ENCODE assay signal across 8 cellular contexts in genomic region chr1:147539122-147539575, GRCh38. TPM values are rescaled to one million over a fixed set of nuclear protein-coding genes. Genes with fewer than 3 reads are reported as not detected.
DNase-seq lines count a peak whose midpoint lies in the region; ATAC-seq, FAIRE-seq and TF ChIP-seq lines count a peak whose summit lies in the region.

No MANE protein-coding gene starts in this region.

- peak; percentile 32; the same call in 1 of the 3 replicates for ATAC-seq in GM12878
- ATAC-seq in mucosa of descending colon = peak; percentile 28
- ATAC-seq in GM21737 (IDR thresholded peaks at IDR 0.05; ENCODE audit: unreplicated experiment) = no peak
- ATAC-seq in GM21528 (IDR thresholded peaks at IDR 0.05; ENCODE audit: low FRiP score, unreplicated experiment) = no peak

- in situ Hi-C loops in GM12878 (cut with MboI) = no loop called here

- H3K9ac ChIP-seq in GM12878 (ENCODE audit: control insufficient read depth, insufficient read depth, low read length) = no peak overlapping the region

- CTCF ChIA-PET in GM12878 (lab: Yijun Ruan, JAX) = no interaction called here

- intact Hi-C loops in GM12878 (cut with micrococcal nuclease; ENCODE audit: unreplicated experiment) = no loop called here
- intact Hi-C loops in mucosa of descending colon (cut with DNase I, micrococcal nuclease) = no loop called here
- intact Hi-C loops in dorsolateral prefrontal cortex (cut with DNase I) = no loop called here

- no peak for FAIRE-seq in GM12878 (lab: Jason Lieb, UNC)

- H3K4me3 ChIP-seq in GM12878 (no peak overlapping the region), mucosa of descending colon (no peak overlapping the region), dorsolateral prefrontal cortex (no peak overlapping the region)

- RAD21 ChIA-PET in GM12878 (lab: Charles Lee; ENCODE audit: unreplicated experiment) = no interaction called here

- H3K27ac ChIP-seq in GM12878 (ENCODE audit: control insufficient read depth, insufficient read depth) (no peak overlapping the region), dorsolateral prefrontal cortex (peak overlapping the region in 12 of 59 donors; percentile 3 to 89 (median 76))

- POLR2A ChIA-PET in GM12878 (lab: Charles Lee) = no interaction called here

- H3K27me3 ChIP-seq in GM12878 (replicated peaks in 1 of 2; ENCODE audit: control insufficient read depth in 2 of 2, insufficient read depth in 2 of 2, low read length in 1 of 2) = no peaks in the 10 kb centered on the region
- H3K27me3 ChIP-seq in dorsolateral prefrontal cortex = no peaks in the 10 kb centered on the region

- no peak for TF ChIP-seq POLR2A in GM12878 (IDR thresholded peaks at IDR 0.05; ENCODE audit: low read depth, low read length)

- no TSS peak for BruUV-seq in GM12878 (replicated peaks; lab: Mats Ljungman, UMichigan)

- H2AFZ ChIP-seq in GM12878 (ENCODE audit: control insufficient read depth, low read depth, low read length) = no peak overlapping the region

- SMC1A ChIA-PET in GM12878 (lab: Charles Lee; ENCODE audit: uncharacterized antibody, unreplicated experiment) = no interaction called here

- DNase-seq in AG08395 (ENCODE audit: low spot score) (peak; percentile 87), HT-29 (ENCODE audit: low spot score) (peak; percentile 48), GM12878 (ENCODE audit: low read depth, low spot score) (no peak), mucosa of descending colon (no peak), retina (no peak), dorsolateral prefrontal cortex (no peak)

- H3K79me2 ChIP-seq in GM12878 (ENCODE audit: control insufficient read depth, insufficient read depth, low read length) = no peaks in the 10 kb centered on the region

- TF ChIP-seq CTCF in GM12878 (IDR thresholded peaks at IDR 0.05 in 2 of 3, conservative IDR thresholded peaks at IDR 0.05 in 1 of 3; ENCODE audit: control insufficient read depth in 2 of 3, extremely low read depth in 1 of 3, insufficient read depth in 1 of 3, low read depth in 3 of 3, low read length in 3 of 3) (no peak), mucosa of descending colon (IDR thresholded peaks at IDR 0.05) (no peak), dorsolateral prefrontal cortex (IDR thresholded peaks at IDR 0.05 in 54 of 56, conservative IDR thresholded peaks at IDR 0.05 in 2 of 56; ENCODE audit: low read depth in 1 of 56, partially characterized antibody in 56 of 56) (no peak)

- no peak for TF ChIP-seq EP300 in GM12878 (IDR thresholded peaks at IDR 0.05; ENCODE audit: borderline replicate concordance in 1 of 2, control insufficient read depth in 1 of 2, low read depth in 2 of 2, low read length in 2 of 2)

- H3K4me1 ChIP-seq in GM12878 (ENCODE audit: control insufficient read depth, insufficient read depth, low read length) = no peaks in the 10 kb centered on the region
- peaks cover 23% of the 10 kb centered on the region for H3K4me1 ChIP-seq in mucosa of descending colon (ENCODE audit: low read depth)

- H3K36me3 ChIP-seq in GM12878 (ENCODE audit: control insufficient read depth in 2 of 2, insufficient read depth in 2 of 2, low read length in 1 of 2) (no peaks in the 10 kb centered on the region), mucosa of descending colon (ENCODE audit: low read depth) (no peaks in the 10 kb centered on the region)

- H4K20me1 ChIP-seq in GM12878 (ENCODE audit: control insufficient read depth, insufficient read depth) = no peaks in the 10 kb centered on the region

- no peak for TF ChIP-seq RAD21 in GM12878 (IDR thresholded peaks at IDR 0.05; ENCODE audit: insufficient read depth, low read depth, low read length)

- WGBS in GM12878 (ENCODE audit: insufficient coverage, insufficient replicate concordance, low lambda C conversion rate, missing lambda C conversion rate) = 22% methylated on average over 4 of the region's 4 CpGs

- H3K9me3 ChIP-seq in GM12878 (replicated peaks; ENCODE audit: control insufficient read depth, insufficient read depth, low read length) (no peaks in the 10 kb centered on the region), mucosa of descending colon (no peaks in the 10 kb centered on the region)

- H3K4me2 ChIP-seq in GM12878 (ENCODE audit: control insufficient read depth, insufficient read depth) = no peak overlapping the region

TF ChIP-seq in GM12878, 131 proteins besides CTCF, POLR2A, EP300 and RAD21:
- TF ChIP-seq MYB (IDR thresholded peaks at IDR 0.05; ENCODE audit: borderline replicate concordance, low read depth, low read length) = no peak

RNA-seq across cellular contexts. Expression of gene BCL9, which starts 2.2 kb away (rescaled TPM):
- 7.4 and 10.0 TPM in 2 replicates for total RNA-seq in HT-29 (2014; rRNA removed; shearing (Covaris generic))
- total RNA-seq in GM12878 (2013; cell fraction: nucleolus; rRNA removed) = 6.0 and 7.9 TPM in 2 replicates
- 4.3 and 6.8 TPM in 2 replicates for total RNA-seq in GM12878 (2014; rRNA removed)
- 4.1 and 4.9 TPM in 2 replicates for total RNA-seq in GM12878 (2014; rRNA removed; fragmentation: Illumina TruSeq; extraction: Trizol)
- total RNA-seq in GM12878 (2021) = 18.0 and 18.4 TPM in 2 replicates
- 4.5 TPM for polyA plus RNA-seq in GM12878 (2011; ENCODE audit: low read depth)
- polyA plus RNA-seq in GM12878 (2011; rRNA removed) = 2.1 and 3.2 TPM in 2 replicates
- polyA plus RNA-seq in GM12878 (2011; cell fraction: cytosol; rRNA removed) = 4.6 and 5.4 TPM in 2 replicates
- polyA plus RNA-seq in GM12878 (2011; cell fraction: nucleus; rRNA removed) = 7.1 and 9.2 TPM in 2 replicates
- 7.5 and 7.7 TPM in 2 replicates for polyA plus RNA-seq in GM12878 (2012)
- polyA plus RNA-seq in GM12878 (2014; fragmentation: Illumina TruSeq; extraction: Trizol) = 10.4 and 13.7 TPM in 2 replicates
- 1 to 10 TPM in 1 of 2 experiments, under 1 TPM in 1; 0.51 to 1.0 TPM for polyA plus RNA-seq in GM12878 (2014; fragmentation: Nextera tagmentation; extraction: Ambion mirVana)
- polyA plus RNA-seq in GM12878 (2014; rRNA removed) = 6.9 and 7.6 TPM in 2 replicates
- 1 to 10 TPM; 3.5 to 6.9 TPM for polyA plus RNA-seq in GM12878 (2016; fragmentation: Nextera tagmentation; extraction: Ambion mirVana)
- 3.8 and 6.7 TPM in 2 replicates for polyA minus RNA-seq in GM12878 (2011; rRNA and poly(A)+ RNA removed)
- polyA minus RNA-seq in GM12878 (2011; cell fraction: cytosol; rRNA and poly(A)+ RNA removed) = 4.5 and 6.0 TPM in 2 replicates
- polyA minus RNA-seq in GM12878 (2011; cell fraction: nucleus; rRNA and poly(A)+ RNA removed) = 3.4 and 6.2 TPM in 2 replicates
- total RNA-seq in mucosa of descending colon = 10 to 100 TPM; 17.2 to 24.9 (median 18.6) TPM
- 10 to 100 TPM; 14.9 to 40.4 (median 27.1) TPM for total RNA-seq in dorsolateral prefrontal cortex

Comparison
In these comparisons a context has a peak if more than half of its experiments do, and no peak if none do; other contexts are left out.
1. DNase-seq: peak in AG08395 (single experiment) and HT-29 (single experiment); none in GM12878 (single experiment), mucosa of descending colon (0 of 3), retina (single experiment) and dorsolateral prefrontal cortex (0 of 10).
2. ATAC-seq: peak in GM12878 (single experiment) and mucosa of descending colon (single experiment); none in GM21737 (single experiment) and GM21528 (single experiment).